Comparison of ENCODE assay signal across 7 cellular contexts in genomic region chr3:30747771-30748281, GRCh38.
DNase-seq lines count a peak whose midpoint lies in the region; ATAC-seq and TF ChIP-seq lines count a peak whose summit lies in the region.

No MANE protein-coding gene starts in this region.

- no peak overlapping the region for H3K27ac ChIP-seq in HCT116 (ENCODE audit: low read depth, low read length)
- H3K27ac ChIP-seq in RWPE2 (ENCODE audit: poor library complexity, severe bottlenecking), result peak overlapping the region; percentile 24
- no peak overlapping the region for H3K27ac ChIP-seq in spleen

- H3K4me2 ChIP-seq in HCT116 (ENCODE audit: low read length), result 0 out of 2 replicates have a peak overlapping the region, but pooled peaks have one; percentile 0

- no peak overlapping the region for H3K9ac ChIP-seq in HCT116 (ENCODE audit: low read length)

- no peaks in the 10 kb centered on the region for H4K20me1 ChIP-seq in HCT116 (ENCODE audit: insufficient read depth)

- peak; percentile 64 to 74 (median 68); a peak in 5 of 6 replicates for TF ChIP-seq CTCF in HCT116 (IDR thresholded peaks at IDR 0.05 in 2 of 3, conservative IDR thresholded peaks at IDR 0.05 in 1 of 3; ENCODE audit: borderline replicate concordance in 1 of 3, insufficient read depth in 1 of 3, low read depth in 2 of 3, low read length in 2 of 3)
- peak; percentile 88 for TF ChIP-seq CTCF in RWPE2 (IDR thresholded peaks at IDR 0.05; ENCODE audit: poor library complexity, severe bottlenecking)
- peak in 10 of 11 experiments; percentile 9 to 50 (median 35) for TF ChIP-seq CTCF in spleen (IDR thresholded peaks at IDR 0.05 in 8 of 11, conservative IDR thresholded peaks at IDR 0.05 in 3 of 11)

- peak; percentile 92 for TF ChIP-seq RAD21 in HCT116 (IDR thresholded peaks at IDR 0.05; ENCODE audit: low read depth)

- CTCF ChIA-PET in HCT116 (lab: Charles Lee), result interaction anchor here (0.7 to 1.8 kb wide), 5 partner anchors 51 to 735 kb away, joined by 3 to 13 read pairs (median 4); no protein-coding TSS in a partner anchor

- H3K36me3 ChIP-seq in HCT116 (ENCODE audit: control insufficient read depth in 1 of 2, insufficient read depth in 2 of 2, low read length in 2 of 2), result no peaks in the 10 kb centered on the region
- H3K36me3 ChIP-seq in RWPE2 (ENCODE audit: low read depth), result no peaks in the 10 kb centered on the region
- no peaks in the 10 kb centered on the region for H3K36me3 ChIP-seq in spleen

- H3K4me1 ChIP-seq in HCT116 (ENCODE audit: control insufficient read depth in 1 of 2, insufficient read depth in 2 of 2, low read length in 2 of 2), result peaks cover 9 to 24% of the 10 kb centered on the region in 2 experiments; a peak in 3 of 4 replicates
- peaks cover 3% of the 10 kb centered on the region for H3K4me1 ChIP-seq in RWPE2 (ENCODE audit: insufficient read depth, poor library complexity, severe bottlenecking)
- peaks cover 0 to 28% (median 0%) of the 10 kb centered on the region in 6 donors for H3K4me1 ChIP-seq in spleen

- H3K9me2 ChIP-seq in HCT116 (ENCODE audit: insufficient read depth), result no peaks in the 10 kb centered on the region

- H3K27me3 ChIP-seq in HCT116 (ENCODE audit: insufficient read depth, low read length), result no peaks in the 10 kb centered on the region
- H3K27me3 ChIP-seq in RWPE2 (ENCODE audit: insufficient read depth, poor library complexity, severe bottlenecking), result no peaks in the 10 kb centered on the region
- H3K27me3 ChIP-seq in spleen (replicated peaks in 1 of 7), result no peaks in the 10 kb centered on the region

- H3K9me3 ChIP-seq in HCT116 (ENCODE audit: control insufficient read depth in 1 of 2, insufficient read depth in 1 of 2, low read depth in 1 of 2, low read length in 2 of 2), result no peaks in the 10 kb centered on the region
- H3K9me3 ChIP-seq in RWPE2 (ENCODE audit: severe bottlenecking), result no peaks in the 10 kb centered on the region
- H3K9me3 ChIP-seq in spleen, result no peaks in the 10 kb centered on the region

- ATAC-seq in HCT116, result peak; percentile 80
- peak; percentile 75 for ATAC-seq in RWPE2 (ENCODE audit: low read depth)

- peak overlapping the region; percentile 87 for H2AFZ ChIP-seq in HCT116 (ENCODE audit: low read depth, low read length, poor library complexity, severe bottlenecking)

- no TSS peak for BruUV-seq in HCT116 (replicated peaks; lab: Mats Ljungman, UMichigan)

- TF ChIP-seq POLR2A in HCT116 (IDR thresholded peaks at IDR 0.05; ENCODE audit: borderline replicate concordance, extremely low read depth, insufficient read depth, insufficient read length) (no peak), spleen (IDR thresholded peaks at IDR 0.05) (no peak)

- intact Hi-C loops in HCT116 (cut with micrococcal nuclease) (loop anchor here (1.0 to 10.0 kb wide), 5 partner anchors 431 to 735 kb away; no protein-coding TSS in a partner anchor), spleen (cut with DNase I; ENCODE audit: low total_unique reads) (loop anchor here (5.0 kb wide), 1 partner anchor 636 kb away; no protein-coding TSS in a partner anchor)

- H3K4me3 ChIP-seq in HCT116 (replicated peaks in 1 of 2; ENCODE audit: low read depth in 1 of 2, low read length in 2 of 2) (no peak overlapping the region), RWPE2 (ENCODE audit: severe bottlenecking) (no peak overlapping the region), spleen (no peak overlapping the region)

- POLR2A ChIA-PET in HCT116 (lab: Charles Lee), result no interaction called here

- RAD21 ChIA-PET in HCT116 (lab: Charles Lee; ENCODE audit: low non-redundant PET in 1 of 2, low total read pairs in 2 of 2, uncharacterized antibody in 2 of 2, unreplicated experiment in 2 of 2), result no interaction called here

- H3K79me2 ChIP-seq in HCT116 (ENCODE audit: insufficient read depth, low read length), result no peaks in the 10 kb centered on the region

- 54 to 64% (median 59%) methylated on average over 4 of the region's 4 CpGs for WGBS in spleen, 5 donors

- DNase-seq in HCT116 (ENCODE audit: low read depth, low spot score) (peak; percentile 49), RWPE2 (ENCODE audit: low spot score) (no peak), glomerular endothelial cell (ENCODE audit: extremely low read depth, low read depth, low spot score) (peak; percentile 44), spleen (no peak), putamen (ENCODE audit: low spot score) (no peak)
- DNase-seq in activated CD4-positive, alpha-beta T cell treated with anti-CD3 and anti-CD28 coated beads, Interleukin-2, amount 50 U/mL, for 1 hour, result no peak
- no peak for DNase-seq in activated CD4-positive, alpha-beta T cell treated with anti-CD3 and anti-CD28 coated beads for 4 hours

TF ChIP-seq in HCT116, 20 proteins besides CTCF, POLR2A, EP300 and RAD21:
- no peak for TF ChIP-seq POLR2AphosphoS5 (IDR thresholded peaks at IDR 0.05; ENCODE audit: low read depth, low read length)
- no peak for TF ChIP-seq ZBTB33 (IDR thresholded peaks at IDR 0.05; ENCODE audit: extremely low read depth, insufficient replicate concordance, low read length)

Comparison
In these comparisons a context has a peak if more than half of its experiments do, and no peak if none do; other contexts are left out.
1. DNase-seq: peak in HCT116 (single experiment) and glomerular endothelial cell (single experiment); none in RWPE2 (single experiment), spleen (single experiment), activated CD4-positive, alpha-beta T cell treated with anti-CD3 and anti-CD28 coated beads, Interleukin-2, amount 50 U/mL, for 1 hour (single experiment), activated CD4-positive, alpha-beta T cell treated with anti-CD3 and anti-CD28 coated beads for 4 hours (0 of 2) and putamen (single experiment).
2. CTCF ChIP-seq: peak in every context shown above with its lines; median percentile 88 in RWPE2; 68 in HCT116; 35 in spleen.